11 cellular contexts compared by ENCODE assay signal in genomic region chr14:102565331-102565887, GRCh38. TPM values are rescaled to one million over a fixed set of nuclear protein-coding genes. Genes with fewer than 3 reads are reported as not detected.
DNase-seq lines count a peak whose midpoint lies in the region; ATAC-seq and TF ChIP-seq lines count a peak whose summit lies in the region.
"Had no signal": no experiment of that assay in that cellular context is flagged by ENCODE, and none has a peak within 500 bp of the region (broad histone marks: within the 10 kb centered on the region; RNA-seq: fewer than 3 reads in every experiment).

No MANE protein-coding gene starts in this region.

- H3K9me3 ChIP-seq in OCI-LY1 (ENCODE audit: low read length): no peaks in the 10 kb centered on the region

- no peaks in the 10 kb centered on the region for H3K9me2 ChIP-seq in OCI-LY1 (ENCODE audit: low read depth, low read length)

- TF ChIP-seq CTCF in OCI-LY1 (IDR thresholded peaks at IDR 0.05; ENCODE audit: low read length): no peak
- no peak for TF ChIP-seq CTCF in nephron progenitor cell (IDR thresholded peaks at IDR 0.05)
- TF ChIP-seq CTCF in GM13977 (IDR thresholded peaks at IDR 0.05; ENCODE audit: extremely low read depth, insufficient read depth, missing control alignments): no peak

- in situ Hi-C loops in GM13977 (cut with MboI; ENCODE audit: low pct_unique_long_range_greater_than_20kb, low sequenced_read_pairs, unreplicated experiment): no loop called here

- no peaks in the 10 kb centered on the region for H4K20me1 ChIP-seq in OCI-LY1 (ENCODE audit: insufficient read depth, low read length)

- H3K27ac ChIP-seq in OCI-LY1 (ENCODE audit: low read depth, low read length, poor library complexity, severe bottlenecking): peak overlapping the region; percentile 54
- H3K27ac ChIP-seq: WERI-Rb-1 had no signal

- ATAC-seq in GM18867 (IDR thresholded peaks at IDR 0.05; ENCODE audit: unreplicated experiment): peak; percentile 54
- ATAC-seq in HG02852 (IDR thresholded peaks at IDR 0.05; ENCODE audit: unreplicated experiment): peak; percentile 81
- no peak for ATAC-seq in GM21360 (IDR thresholded peaks at IDR 0.05; ENCODE audit: unreplicated experiment)

- H3K9me3 Mint-ChIP-seq in nephron progenitor cell: peaks cover 20% of the 10 kb centered on the region
- H3K9me3 Mint-ChIP-seq: dendritic cell treated with granulocyte-macrophage colony-stimulating factor and Interleukin-4, amounts not matched to agents 40 ng/mL and 50 ng/mL, for 4 days had no signal

- H3K9ac ChIP-seq in OCI-LY1 (ENCODE audit: low read length): no peak overlapping the region

- no peaks in the 10 kb centered on the region for H3K36me3 Mint-ChIP-seq in nephron progenitor cell (ENCODE audit: low read depth)

- H3F3A ChIP-seq in OCI-LY1 (ENCODE audit: insufficient read depth, low read length): no peaks in the 10 kb centered on the region

- H3K79me2 ChIP-seq in OCI-LY1 (ENCODE audit: insufficient read depth, low read length): no peaks in the 10 kb centered on the region

- H3K4me3 ChIP-seq in OCI-LY1 (ENCODE audit: low read depth, low read length, poor library complexity, severe bottlenecking): no peak overlapping the region
- H3K4me3 ChIP-seq in H7 (ENCODE audit: insufficient read depth, low read depth, low read length): no peak overlapping the region

- H3K27me3 Mint-ChIP-seq in nephron progenitor cell (ENCODE audit: low read depth, poor library complexity): peaks cover 6% of the 10 kb centered on the region
- H3K27me3 Mint-ChIP-seq: dendritic cell treated with granulocyte-macrophage colony-stimulating factor and Interleukin-4, amounts not matched to agents 40 ng/mL and 50 ng/mL, for 4 days had no signal

- H3K27me3 ChIP-seq in OCI-LY1 (ENCODE audit: insufficient read depth, low read length) (no peaks in the 10 kb centered on the region), H7 (ENCODE audit: control insufficient read depth, insufficient read depth, low read length) (no peaks in the 10 kb centered on the region)

- H2AFZ ChIP-seq in OCI-LY1 (ENCODE audit: low read length): no peak overlapping the region

- no peaks in the 10 kb centered on the region for H3K36me3 ChIP-seq in OCI-LY1 (ENCODE audit: insufficient read depth, low read length)
- H3K36me3 ChIP-seq in H7 (replicated peaks; ENCODE audit: control insufficient read depth, insufficient read depth, low read length): no peaks in the 10 kb centered on the region
- H3K36me3 ChIP-seq: WERI-Rb-1 had no signal

- no peak for DNase-seq in nephron progenitor cell
- DNase-seq in GM13977 (ENCODE audit: low spot score): no peak
- no peak for DNase-seq in H7
- DNase-seq: activated naive CD4-positive, alpha-beta T cell treated with anti-CD3 and anti-CD28 coated beads, Interleukin-2, amount 50 U/mL, for 16 hours; DMS 273 treated with DMSO at 0.1 percent for 48 hours; WERI-Rb-1 had no signal

- peaks cover 34% of the 10 kb centered on the region for H3K4me1 ChIP-seq in OCI-LY1 (ENCODE audit: insufficient read depth, low read length, severe bottlenecking)

- H3K4me2 ChIP-seq in OCI-LY1 (ENCODE audit: low read length): peak overlapping the region; percentile 16; the same call in 1 of the 2 replicates

- H3K4me3 Mint-ChIP-seq in nephron progenitor cell: no peak overlapping the region

- peaks cover 24% of the 10 kb centered on the region for H3K4me1 Mint-ChIP-seq in nephron progenitor cell

- H3K27ac Mint-ChIP-seq in nephron progenitor cell: peak overlapping the region; percentile 6
- H3K27ac Mint-ChIP-seq: dendritic cell treated with granulocyte-macrophage colony-stimulating factor and Interleukin-4, amounts not matched to agents 40 ng/mL and 50 ng/mL, for 4 days had no signal

RNA-seq across cellular contexts. Expression of gene RCOR1, which starts 27.0 kb away (rescaled TPM):
- total RNA-seq in H7 (2014; rRNA removed; shearing (Covaris generic)): 13.9 and 17.3 TPM in 2 replicates

RNA-seq across cellular contexts. Expression of gene ANKRD9, which starts 55.8 kb away (rescaled TPM):
- 52.0 and 55.7 TPM in 2 replicates for total RNA-seq in H7 (2014; rRNA removed; shearing (Covaris generic))
